Comparison of ENCODE assay signal across 24 cellular contexts in the genomic region with DNA sequence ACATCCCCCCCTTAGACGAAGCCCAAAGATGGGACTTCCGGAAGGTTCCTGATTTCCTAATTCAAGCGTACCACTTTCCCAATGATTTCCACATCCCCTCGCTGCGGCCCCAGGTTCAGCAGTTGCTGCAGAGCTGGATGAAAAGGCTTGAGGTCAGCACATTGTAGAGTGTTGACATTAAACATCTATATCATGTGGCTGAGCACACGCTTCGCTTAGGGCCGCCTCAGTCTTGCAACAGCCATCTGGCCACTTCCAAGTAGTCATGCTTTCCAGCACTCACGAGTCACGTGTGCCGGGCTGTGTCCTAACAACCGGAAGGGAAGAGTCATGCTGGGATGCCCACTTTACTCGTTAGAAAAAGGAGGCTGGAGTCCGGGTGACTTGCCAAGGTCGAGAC.
"Had no signal": no experiment of that assay in that cellular context is flagged by ENCODE, and none has a peak within 500 bp of the region (broad histone marks: within the 10 kb centered on the region; RNA-seq: fewer than 3 reads in every experiment).

No MANE protein-coding gene starts in this region.

- H3K27ac Mint-ChIP-seq: activated CD4-positive, alpha-beta T cell treated with anti-CD3 and anti-CD28 coated beads, Interleukin-2, amount 10 ng/mL, durations not matched to agents 24 days and 14 days; activated naive CD8-positive, alpha-beta T cell treated with anti-CD3 and anti-CD28 coated beads for 36 hours; activated T-cell treated with anti-CD3 and anti-CD28 coated beads, Interleukin-2, amount 50 U/mL, for 72 hours; brain; natural killer cell treated with Interleukin-12 subunit alpha and Interleukin-12 subunit beta and Interleukin-15 and Interleukin-18, amount 100 ng/mL, for 72 hours; progenitor cell of endocrine pancreas had no signal

- H3K9me3 ChIP-seq: right atrium auricular region had no signal

- H3K4me3 ChIP-seq: coronary artery, right atrium auricular region, skin epidermis, tibial nerve had no signal

- H3K27me3 ChIP-seq: right atrium auricular region, tibial nerve had no signal

- H3K9me3 Mint-ChIP-seq: activated CD4-positive, alpha-beta T cell treated with anti-CD3 and anti-CD28 coated beads, Interleukin-2, amount 10 ng/mL, durations not matched to agents 24 days and 14 days; activated naive CD8-positive, alpha-beta T cell treated with anti-CD3 and anti-CD28 coated beads for 36 hours; central memory CD8-positive, alpha-beta T cell; natural killer cell treated with Interleukin-12 subunit alpha and Interleukin-12 subunit beta and Interleukin-15 and Interleukin-18, amount 100 ng/mL, for 72 hours had no signal

- H3K4me1 Mint-ChIP-seq: activated CD4-positive, alpha-beta T cell treated with anti-CD3 and anti-CD28 coated beads, Interleukin-2, amount 10 ng/mL, durations not matched to agents 24 days and 14 days; activated naive CD8-positive, alpha-beta T cell treated with anti-CD3 and anti-CD28 coated beads for 36 hours; brain; central memory CD8-positive, alpha-beta T cell had no signal

- H3K36me3 ChIP-seq: right atrium auricular region, tibial nerve had no signal

- H3K27ac ChIP-seq: coronary artery, right atrium auricular region, skin epidermis, tibial nerve had no signal

- H3K36me3 Mint-ChIP-seq: activated naive CD8-positive, alpha-beta T cell treated with anti-CD3 and anti-CD28 coated beads for 36 hours; brain; natural killer cell treated with Interleukin-12 subunit alpha and Interleukin-12 subunit beta and Interleukin-15 and Interleukin-18, amount 100 ng/mL, for 72 hours had no signal

- ATAC-seq: activated T-cell treated with anti-CD3 and anti-CD28 coated beads, Interleukin-2, amount 50 U/mL, for 72 hours; esophagus mucosa had no signal

- DNase-seq: activated CD4-positive, alpha-beta T cell treated with anti-CD3 and anti-CD28 coated beads, Interleukin-2, amount 10 ng/mL, durations not matched to agents 24 days and 14 days; activated CD4-positive, CD25-positive, alpha-beta regulatory T cell; activated CD8-positive, alpha-beta memory T cell treated with anti-CD3 and anti-CD28 coated beads, Interleukin-2, amount 50 U/mL, for 48 hours; activated gamma-delta T cell treated with Interleukin-2 at 50 U/mL for 16 hours; activated naive CD8-positive, alpha-beta T cell treated with anti-CD3 and anti-CD28 coated beads for 36 hours; activated T-cell treated with anti-CD3 and anti-CD28 coated beads, Interleukin-2, amount 50 U/mL, for 72 hours; amygdala; glutamatergic neuron; hypothalamus; kidney glomerular epithelial cell; nucleus accumbens; stimulated activated CD4-positive, alpha-beta T cell treated with anti-CD3 and anti-CD28 coated beads, Interleukin-4, amount 100 ng/mL, for 4 hours; stimulated activated CD8-positive, alpha-beta memory T cell treated with anti-CD3 and anti-CD28 coated beads, Interleukin-4, amount 100 ng/mL, for 48 hours; stimulated activated naive CD4-positive, alpha-beta T cell treated with Interleukin-2 at 50 U/mL for 16 hours; substantia nigra had no signal

- H3K4me3 Mint-ChIP-seq: activated CD4-positive, alpha-beta T cell treated with anti-CD3 and anti-CD28 coated beads, Interleukin-2, amount 10 ng/mL, durations not matched to agents 24 days and 14 days; activated naive CD8-positive, alpha-beta T cell treated with anti-CD3 and anti-CD28 coated beads for 36 hours; activated T-cell treated with anti-CD3 and anti-CD28 coated beads, Interleukin-2, amount 50 U/mL, for 72 hours; brain; central memory CD8-positive, alpha-beta T cell; natural killer cell treated with Interleukin-12 subunit alpha and Interleukin-12 subunit beta and Interleukin-15 and Interleukin-18, amount 100 ng/mL, for 72 hours had no signal

- H3K4me1 ChIP-seq: right atrium auricular region, tibial nerve had no signal
